18 cellular contexts compared by ENCODE assay signal in the genomic region with DNA sequence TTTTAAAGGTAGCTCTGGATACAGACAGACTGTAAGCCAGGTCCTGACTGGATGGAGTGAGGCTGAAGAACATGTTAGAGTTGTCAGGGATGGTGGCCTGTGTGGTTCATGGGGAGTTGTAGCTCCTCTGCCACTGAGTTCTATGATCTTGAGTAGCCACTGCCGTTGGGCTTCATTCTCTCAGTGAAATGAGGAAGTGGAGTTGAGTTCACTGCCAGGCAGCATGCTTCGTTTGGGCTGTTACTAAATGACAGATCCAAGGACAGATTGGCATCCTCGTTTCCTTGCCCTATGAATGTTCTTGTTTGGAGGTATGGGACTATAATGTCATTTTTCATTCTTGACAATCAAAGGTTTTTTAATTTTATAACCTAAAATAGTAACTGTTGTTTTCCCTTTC.
"Had no signal": no experiment of that assay in that cellular context is flagged by ENCODE, and none has a peak within 500 bp of the region (broad histone marks: within the 10 kb centered on the region; RNA-seq: fewer than 3 reads in every experiment).

No MANE protein-coding gene starts in this region.

- DNase-seq: activated CD4-positive, alpha-beta T cell treated with anti-CD3 and anti-CD28 coated beads, Interleukin-2, amount 10 ng/mL, durations not matched to agents 7 days and 5 days; activated CD8-positive, alpha-beta memory T cell treated with anti-CD3 and anti-CD28 coated beads for 24 hours; activated CD8-positive, alpha-beta memory T cell treated with anti-CD3 and anti-CD28 coated beads, Interleukin-2, amount 50 U/mL, for 48 hours; activated effector memory CD4-positive, alpha-beta T cell treated with Interleukin-2 at 50 U/mL for 16 hours; activated T-cell treated with anti-CD3 and anti-CD28 coated beads, Interleukin-2, amount 50 U/mL, for 48 hours; effector CD8-positive, alpha-beta T cell; gastrocnemius medialis; heart left ventricle; immature natural killer cell; mesenchymal stem cell; mucosa of descending colon; naive B cell; ovary; psoas muscle; right cardiac atrium; stimulated activated CD4-positive, alpha-beta T cell treated with anti-CD3 and anti-CD28 coated beads, Interleukin-15, amount 100 ng/mL, for 24 hours; stimulated activated CD4-positive, alpha-beta T cell treated with anti-CD3 and anti-CD28 coated beads, Interleukin-2, amount 100 ng/mL, for 48 hours; stimulated activated naive CD8-positive, alpha-beta T cell treated with anti-CD3 and anti-CD28 coated beads, Interleukin-15, amount 100 ng/mL, for 72 hours had no signal
